Comparison of ENCODE assay signal across 8 cellular contexts in genomic region chr6:32176476-32177181, GRCh38. TPM values are rescaled to one million over a fixed set of nuclear protein-coding genes. Genes with fewer than 3 reads are reported as not detected.
DNase-seq lines count a peak whose midpoint lies in the region; ATAC-seq lines count a peak whose summit lies in the region.

No MANE protein-coding gene starts in this region.

- H3K4me3 Mint-ChIP-seq in activated naive CD4-positive, alpha-beta T cell treated with anti-CD3 and anti-CD28 coated beads, Interleukin-2, amount 50 U/mL, for 24 hours, result peak overlapping the region; percentile 93
- H3K4me3 Mint-ChIP-seq in activated T-helper 2 cell treated with anti-CD3 and anti-CD28 coated beads, Interferon-gamma antibody, Interleukin-2, Interleukin-4, amounts not matched to agents 10 μg/mL and 5 μg/mL and 100 μg/mL, durations not matched to agents 14 hours and 24 hours and 36 hours (ENCODE audit: low read depth), result peak overlapping the region; percentile 96
- H3K4me3 Mint-ChIP-seq in stimulated activated memory B cell treated with anti-CD40 and anti-IgM and Interleukin-4, amounts not matched to agents 10 μg/mL and 1 μg/mL and 100 μg/mL, for 72 hours, result peak overlapping the region; percentile 86

- no peaks in the 10 kb centered on the region for H3K9me3 Mint-ChIP-seq in activated naive CD4-positive, alpha-beta T cell treated with anti-CD3 and anti-CD28 coated beads, Interleukin-2, amount 50 U/mL, for 24 hours
- no peaks in the 10 kb centered on the region for H3K9me3 Mint-ChIP-seq in activated T-helper 2 cell treated with anti-CD3 and anti-CD28 coated beads, Interferon-gamma antibody, Interleukin-2, Interleukin-4, amounts not matched to agents 10 μg/mL and 5 μg/mL and 100 μg/mL, durations not matched to agents 14 hours and 24 hours and 36 hours
- no peaks in the 10 kb centered on the region for H3K9me3 Mint-ChIP-seq in stimulated activated memory B cell treated with anti-CD40 and anti-IgM and Interleukin-4, amounts not matched to agents 10 μg/mL and 1 μg/mL and 100 μg/mL, for 72 hours

- H3K27ac Mint-ChIP-seq in activated naive CD4-positive, alpha-beta T cell treated with anti-CD3 and anti-CD28 coated beads, Interleukin-2, amount 50 U/mL, for 24 hours, result peak overlapping the region; percentile 98
- peak overlapping the region; percentile 97 for H3K27ac Mint-ChIP-seq in activated T-helper 2 cell treated with anti-CD3 and anti-CD28 coated beads, Interferon-gamma antibody, Interleukin-2, Interleukin-4, amounts not matched to agents 10 μg/mL and 5 μg/mL and 100 μg/mL, durations not matched to agents 14 hours and 24 hours and 36 hours
- peak overlapping the region; percentile 86 for H3K27ac Mint-ChIP-seq in stimulated activated memory B cell treated with anti-CD40 and anti-IgM and Interleukin-4, amounts not matched to agents 10 μg/mL and 1 μg/mL and 100 μg/mL, for 72 hours

- H3K4me3 ChIP-seq in iPS-15b (ENCODE audit: low read depth, low read length), result peak overlapping the region; percentile 95

- H3K4me1 Mint-ChIP-seq in activated naive CD4-positive, alpha-beta T cell treated with anti-CD3 and anti-CD28 coated beads, Interleukin-2, amount 50 U/mL, for 24 hours, result peaks cover 79% of the 10 kb centered on the region
- H3K4me1 Mint-ChIP-seq in activated T-helper 2 cell treated with anti-CD3 and anti-CD28 coated beads, Interferon-gamma antibody, Interleukin-2, Interleukin-4, amounts not matched to agents 10 μg/mL and 5 μg/mL and 100 μg/mL, durations not matched to agents 14 hours and 24 hours and 36 hours (ENCODE audit: low read depth), result peaks cover 54% of the 10 kb centered on the region
- H3K4me1 Mint-ChIP-seq in stimulated activated memory B cell treated with anti-CD40 and anti-IgM and Interleukin-4, amounts not matched to agents 10 μg/mL and 1 μg/mL and 100 μg/mL, for 72 hours, result peaks cover 74% of the 10 kb centered on the region

- no peaks in the 10 kb centered on the region for H3K27me3 Mint-ChIP-seq in activated naive CD4-positive, alpha-beta T cell treated with anti-CD3 and anti-CD28 coated beads, Interleukin-2, amount 50 U/mL, for 24 hours
- H3K27me3 Mint-ChIP-seq in activated T-helper 2 cell treated with anti-CD3 and anti-CD28 coated beads, Interferon-gamma antibody, Interleukin-2, Interleukin-4, amounts not matched to agents 10 μg/mL and 5 μg/mL and 100 μg/mL, durations not matched to agents 14 hours and 24 hours and 36 hours (ENCODE audit: low read depth), result no peaks in the 10 kb centered on the region
- no peaks in the 10 kb centered on the region for H3K27me3 Mint-ChIP-seq in stimulated activated memory B cell treated with anti-CD40 and anti-IgM and Interleukin-4, amounts not matched to agents 10 μg/mL and 1 μg/mL and 100 μg/mL, for 72 hours

- intact Hi-C loops in activated T-helper 2 cell treated with anti-CD3 and anti-CD28 coated beads, Interferon-gamma antibody, Interleukin-2, Interleukin-4, amounts not matched to agents 10 μg/mL and 5 μg/mL and 100 μg/mL, durations not matched to agents 14 hours and 24 hours and 36 hours (cut with micrococcal nuclease), result loop anchor here (1.0 to 10.0 kb wide), 5 partner anchors 22 to 796 kb away; partner anchors contain the start of genes APOM, BAG6, NELFE and PPT2

- H3K36me3 ChIP-seq in iPS-15b (ENCODE audit: control insufficient read depth, insufficient read depth, low read length), result peaks cover 14% of the 10 kb centered on the region

- no peaks in the 10 kb centered on the region for H3K9me3 ChIP-seq in iPS-15b (ENCODE audit: control insufficient read depth, insufficient read depth, low read length)

- peaks cover 10% of the 10 kb centered on the region for H3K4me1 ChIP-seq in iPS-15b (ENCODE audit: control insufficient read depth, insufficient read depth, low read length)

- no peak for DNase-seq in activated naive CD4-positive, alpha-beta T cell treated with Interleukin-2 at 50 U/mL for 16 hours
- DNase-seq in activated T-helper 2 cell treated with anti-CD3 and anti-CD28 coated beads, Interferon-gamma antibody, Interleukin-2, Interleukin-4, amounts not matched to agents 10 μg/mL and 5 μg/mL and 100 μg/mL, durations not matched to agents 14 hours and 24 hours and 36 hours (ENCODE audit: low spot score), result no peak
- DNase-seq in NK-92 (lab: John Stamatoyannopoulos, UW; ENCODE audit: unreplicated experiment), result no peak

- H3K9ac ChIP-seq in iPS-15b (ENCODE audit: low read depth, low read length), result peak overlapping the region; percentile 93

- no peaks in the 10 kb centered on the region for H3K27me3 ChIP-seq in iPS-15b (ENCODE audit: control insufficient read depth, insufficient read depth, low read length)

- no peak for ATAC-seq in stimulated activated memory B cell treated with anti-CD40 and anti-IgM and Interleukin-4, amounts not matched to agents 10 μg/mL and 1 μg/mL and 100 μg/mL, for 72 hours
- ATAC-seq in HG03196 (IDR thresholded peaks at IDR 0.05; ENCODE audit: unreplicated experiment) (no peak), HG02610 (IDR thresholded peaks at IDR 0.05; ENCODE audit: unreplicated experiment) (no peak)

- peaks cover 7% of the 10 kb centered on the region for H3K36me3 Mint-ChIP-seq in activated naive CD4-positive, alpha-beta T cell treated with anti-CD3 and anti-CD28 coated beads, Interleukin-2, amount 50 U/mL, for 24 hours
- peaks cover 31% of the 10 kb centered on the region for H3K36me3 Mint-ChIP-seq in activated T-helper 2 cell treated with anti-CD3 and anti-CD28 coated beads, Interferon-gamma antibody, Interleukin-2, Interleukin-4, amounts not matched to agents 10 μg/mL and 5 μg/mL and 100 μg/mL, durations not matched to agents 14 hours and 24 hours and 36 hours (ENCODE audit: low read depth)
- peaks cover 22% of the 10 kb centered on the region for H3K36me3 Mint-ChIP-seq in stimulated activated memory B cell treated with anti-CD40 and anti-IgM and Interleukin-4, amounts not matched to agents 10 μg/mL and 1 μg/mL and 100 μg/mL, for 72 hours

RNA-seq across cellular contexts. Expression of gene AGPAT1, which starts 0.7 kb away (rescaled TPM):
- total RNA-seq in activated T-helper 2 cell treated with anti-CD3 and anti-CD28 coated beads, Interferon-gamma antibody, Interleukin-2, Interleukin-4, amounts not matched to agents 10 μg/mL and 5 μg/mL and 100 μg/mL, durations not matched to agents 14 hours and 24 hours and 36 hours, result 32.0 and 32.9 TPM in 2 replicates

RNA-seq across cellular contexts. Expression of gene RNF5, which starts 1.6 kb away (rescaled TPM):
- 61.9 and 63.8 TPM in 2 replicates for total RNA-seq in activated T-helper 2 cell treated with anti-CD3 and anti-CD28 coated beads, Interferon-gamma antibody, Interleukin-2, Interleukin-4, amounts not matched to agents 10 μg/mL and 5 μg/mL and 100 μg/mL, durations not matched to agents 14 hours and 24 hours and 36 hours

RNA-seq across cellular contexts. Expression of gene AGER, which starts 7.4 kb away (rescaled TPM):
- total RNA-seq in activated T-helper 2 cell treated with anti-CD3 and anti-CD28 coated beads, Interferon-gamma antibody, Interleukin-2, Interleukin-4, amounts not matched to agents 10 μg/mL and 5 μg/mL and 100 μg/mL, durations not matched to agents 14 hours and 24 hours and 36 hours, result 18.5 and 20.9 TPM in 2 replicates

RNA-seq across cellular contexts. Expression of gene EGFL8, which starts 12.2 kb away (rescaled TPM):
- total RNA-seq in activated T-helper 2 cell treated with anti-CD3 and anti-CD28 coated beads, Interferon-gamma antibody, Interleukin-2, Interleukin-4, amounts not matched to agents 10 μg/mL and 5 μg/mL and 100 μg/mL, durations not matched to agents 14 hours and 24 hours and 36 hours, result 9.5 and 11.5 TPM in 2 replicates

RNA-seq across cellular contexts. Expression of gene PBX2, which starts 13.4 kb away (rescaled TPM):
- total RNA-seq in activated T-helper 2 cell treated with anti-CD3 and anti-CD28 coated beads, Interferon-gamma antibody, Interleukin-2, Interleukin-4, amounts not matched to agents 10 μg/mL and 5 μg/mL and 100 μg/mL, durations not matched to agents 14 hours and 24 hours and 36 hours, result 80.8 and 85.2 TPM in 2 replicates
